Comparison of ENCODE assay signal across 1 cellular context in the genomic region with DNA sequence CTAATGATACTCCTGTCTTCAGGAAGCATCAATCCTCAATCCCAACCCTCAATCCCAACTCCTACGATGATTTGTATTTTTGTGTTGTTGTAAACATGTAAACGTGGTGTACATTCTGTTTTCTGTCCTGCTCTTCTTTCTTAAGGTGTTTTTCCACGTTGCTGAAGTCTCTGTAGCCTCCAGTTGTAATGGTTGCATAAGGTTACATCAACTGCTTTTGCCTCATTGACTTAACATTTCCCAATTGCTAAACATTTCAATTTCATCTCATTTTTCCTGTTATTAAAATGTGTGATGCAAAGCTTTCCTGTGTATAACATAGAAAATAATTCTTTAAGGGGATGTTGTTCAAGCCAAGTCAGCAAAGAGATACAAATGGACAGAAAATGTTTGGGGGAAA.
TF ChIP-seq lines count a peak whose summit lies in the region.

No MANE protein-coding gene starts in this region.

TF ChIP-seq in IMR-90, 13 proteins besides CTCF, POLR2A, EP300 and RAD21 (continued from another document):
- TF ChIP-seq, protein P1, sequence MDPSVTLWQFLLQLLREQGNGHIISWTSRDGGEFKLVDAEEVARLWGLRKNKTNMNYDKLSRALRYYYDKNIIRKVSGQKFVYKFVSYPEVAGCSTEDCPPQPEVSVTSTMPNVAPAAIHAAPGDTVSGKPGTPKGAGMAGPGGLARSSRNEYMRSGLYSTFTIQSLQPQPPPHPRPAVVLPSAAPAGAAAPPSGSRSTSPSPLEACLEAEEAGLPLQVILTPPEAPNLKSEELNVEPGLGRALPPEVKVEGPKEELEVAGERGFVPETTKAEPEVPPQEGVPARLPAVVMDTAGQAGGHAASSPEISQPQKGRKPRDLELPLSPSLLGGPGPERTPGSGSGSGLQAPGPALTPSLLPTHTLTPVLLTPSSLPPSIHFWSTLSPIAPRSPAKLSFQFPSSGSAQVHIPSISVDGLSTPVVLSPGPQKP (IDR thresholded peaks at IDR 0.05; ENCODE audit: borderline replicate concordance, low read depth, low read length): no peak
- TF ChIP-seq NFE2L2 (IDR thresholded peaks at IDR 0.05; ENCODE audit: low read depth, low read length): no peak
- no peak for TF ChIP-seq RCOR1 (IDR thresholded peaks at IDR 0.05; ENCODE audit: insufficient replicate concordance, low read length)
- peak; percentile 69 for TF ChIP-seq CEBPB (IDR thresholded peaks at IDR 0.05; ENCODE audit: low read depth, low read length)
